8 cellular contexts compared by ENCODE assay signal in genomic region chr10:98414578-98414931, GRCh38. TPM values are rescaled to one million over a fixed set of nuclear protein-coding genes. Genes with fewer than 3 reads are reported as not detected.
DNase-seq lines count a peak whose midpoint lies in the region; ATAC-seq and TF ChIP-seq lines count a peak whose summit lies in the region.

No MANE protein-coding gene starts in this region.

- no peaks in the 10 kb centered on the region for H3K4me1 ChIP-seq in prostate gland (replicated peaks)

- H3K4me3 ChIP-seq in SK-N-MC, result peak overlapping the region; percentile 84
- peak overlapping the region; percentile 62 for H3K4me3 ChIP-seq in fibroblast of mammary gland (ENCODE audit: control insufficient read depth, low read depth, low read length)
- peak overlapping the region; percentile 40 to 47 for H3K4me3 ChIP-seq in prostate gland

- in situ Hi-C loops in G401 (cut with HindIII; ENCODE audit: low sequenced_read_pairs), result no loop called here

- H3K9me3 ChIP-seq in SK-N-MC (ENCODE audit: low read depth, low read length) (no peaks in the 10 kb centered on the region), prostate gland (no peaks in the 10 kb centered on the region)

- TF ChIP-seq CTCF in fibroblast of mammary gland (conservative IDR thresholded peaks at IDR 0.05; ENCODE audit: control insufficient read depth, insufficient read depth, low read depth, low read length) (no peak), prostate gland (IDR thresholded peaks at IDR 0.05) (no peak)

- H3K9ac ChIP-seq in SK-N-MC (ENCODE audit: insufficient read length), result peak overlapping the region; percentile 71

- 23% methylated on average over 3 of the region's 3 CpGs for WGBS in prostate gland

- no peak for TF ChIP-seq POLR2A in prostate gland (IDR thresholded peaks at IDR 0.05)
- TF ChIP-seq POLR2A in erythroblast (IDR thresholded peaks at IDR 0.05; ENCODE audit: low read length), result no peak

- no peaks in the 10 kb centered on the region for H3K27me3 ChIP-seq in prostate gland (replicated peaks; ENCODE audit: insufficient read depth)

- intact Hi-C loops in prostate gland (cut with DNase I), result no loop called here

- peak; percentile 2 for DNase-seq in G401 (ENCODE audit: low spot score)
- DNase-seq in SK-N-MC (ENCODE audit: low read depth, low spot score), result no peak
- DNase-seq in fibroblast of mammary gland (ENCODE audit: low read depth), result no peak
- no peak for DNase-seq in prostate gland (ENCODE audit: low spot score)
- no peak for DNase-seq in DMS53 treated with DMSO at 0.1 percent for 48 hours (lab: John Stamatoyannopoulos, UW; ENCODE audit: unreplicated experiment)
- no peak for DNase-seq in erythroblast (lab: John Stamatoyannopoulos, UW)
- DNase-seq in inferior parietal cortex (ENCODE audit: extremely low spot score), result no peak

- ATAC-seq in GM19324 (IDR thresholded peaks at IDR 0.05; ENCODE audit: low FRiP score, unreplicated experiment), result no peak

- no peaks in the 10 kb centered on the region for H3K36me3 ChIP-seq in SK-N-MC (ENCODE audit: insufficient read depth, low read length)
- H3K36me3 ChIP-seq in prostate gland, result no peaks in the 10 kb centered on the region

- H3K27ac ChIP-seq in SK-N-MC (peak overlapping the region; percentile 54; the same call in 1 of the 2 replicates), prostate gland (peak overlapping the region; percentile 63 to 64)

RNA-seq across cellular contexts. Expression of gene PYROXD2, which starts 0.4 kb away (rescaled TPM):
- not detected in 2 replicates for total RNA-seq in G401 (2014; rRNA removed; shearing (Covaris generic))
- total RNA-seq in prostate gland, result 10 to 100 TPM; 15.0 to 21.6 TPM

RNA-seq across cellular contexts. Expression of gene HPS1, which starts 32.2 kb away (rescaled TPM):
- total RNA-seq in G401 (2014; rRNA removed; shearing (Covaris generic)), result 33.1 and 38.8 TPM in 2 replicates
- 10 to 100 TPM; 59.9 to 93.6 TPM for total RNA-seq in prostate gland

Comparison
In these comparisons a context has a peak if more than half of its experiments do, and no peak if none do; other contexts are left out.
1. RNA of gene PYROXD2, which starts 0.4 kb away (total RNA-seq): 15.0 to 21.6 TPM in prostate gland; not detected in G401; every median in the first group is over 10 times any median in the second.
2. Peak in every context shown above with its lines, with median percentiles within 50 percentile points of each other: H3K4me3 ChIP-seq.